In genomic region chr1:191350938-191351337, GRCh38 we compare ENCODE assay signal across 21 cellular contexts.
"Had no signal": no experiment of that assay in that cellular context is flagged by ENCODE, and none has a peak within 500 bp of the region (broad histone marks: within the 10 kb centered on the region; RNA-seq: fewer than 3 reads in every experiment).

No MANE protein-coding gene starts in this region.

- H3K4me1 ChIP-seq: ascending aorta, esophagus squamous epithelium, lower lobe of right lung, pancreas, right lobe of liver, stomach had no signal

- H3K79me2 ChIP-seq: hepatocyte had no signal

- H3K4me2 ChIP-seq: hepatocyte had no signal

- H3K4me3 ChIP-seq: ascending aorta, esophagus squamous epithelium, hepatocyte, lower lobe of right lung, pancreas, right lobe of liver, stomach had no signal

- FAIRE-seq: endothelial cell of umbilical vein, islet of Langerhans, pancreas, small intestine had no signal

- H3K36me3 ChIP-seq: ascending aorta, esophagus squamous epithelium, lower lobe of right lung, neutrophil, pancreas, right lobe of liver, stomach had no signal

- ATAC-seq: activated CD4-positive, CD25-positive, alpha-beta regulatory T cell treated with anti-CD3 and anti-CD28 coated beads, Interleukin-2, amount 50 U/mL, for 24 hours; activated T-cell treated with anti-CD3 and anti-CD28 coated beads, Interleukin-2, amount 50 U/mL, for 72 hours; left colon; lower lobe of right lung; natural killer cell; pancreas; right lobe of liver; stimulated activated effector memory CD8-positive, alpha-beta T cell treated with anti-CD3 and anti-CD28 coated beads, Interleukin-12 subunit alpha, Interleukin-12 subunit beta, amount 100 ng/mL, for 72 hours had no signal

- H2AFZ ChIP-seq: hepatocyte had no signal

- H3K27me3 ChIP-seq: ascending aorta, esophagus squamous epithelium, hepatocyte, neutrophil, pancreas, right lobe of liver, stomach had no signal

- H3K9me3 ChIP-seq: ascending aorta, esophagus squamous epithelium, lower lobe of right lung, neutrophil, pancreas, right lobe of liver, stomach had no signal

- H3K27ac ChIP-seq: ascending aorta, esophagus squamous epithelium, hepatocyte, lower lobe of right lung, neutrophil, pancreas, right lobe of liver, stomach had no signal

- DNase-seq: activated effector memory CD4-positive, alpha-beta T cell treated with anti-CD3 and anti-CD28 coated beads, Interleukin-2, amount 50 U/mL, for 16 hours; activated T-cell treated with anti-CD3 and anti-CD28 coated beads, Interleukin-2, amount 50 U/mL, for 72 hours; dermis blood vessel endothelial cell; effector memory CD4-positive, alpha-beta T cell; esophagus squamous epithelium; left colon; lower lobe of right lung; natural killer cell; pancreas; right lobe of liver; small intestine; stimulated activated CD4-positive, alpha-beta T cell treated with anti-CD3 and anti-CD28 coated beads, Interleukin-4, amount 100 ng/mL, for 1 hour; stomach; trophoblast cell had no signal
